ENCODE assay signal across 16 cellular contexts in genomic region chr11:110207089-110207488, GRCh38.
"Had no signal": no experiment of that assay in that cellular context is flagged by ENCODE, and none has a peak within 500 bp of the region (broad histone marks: within the 10 kb centered on the region; RNA-seq: fewer than 3 reads in every experiment).

No MANE protein-coding gene starts in this region.

- H3K36me3 ChIP-seq: breast epithelium, lower lobe of right lung, neural progenitor cell, pancreas, stomach, thoracic aorta had no signal

- DNase-seq: activated CD4-positive, alpha-beta T cell treated with anti-CD3 and anti-CD28 coated beads, Interleukin-2, amount 50 U/mL, for 48 hours; activated gamma-delta T cell; activated naive CD8-positive, alpha-beta T cell treated with anti-CD3 and anti-CD28 coated beads, Interleukin-2, amount 10 ng/mL, durations not matched to agents 7 days and 5 days; activated T-cell treated with anti-CD3 and anti-CD28 coated beads, Interleukin-2, amount 50 U/mL, for 4 hours; anterior cingulate cortex; endodermal cell; erythroblast; hypothalamus; lower lobe of right lung; pancreas; retina; stimulated activated CD4-positive, alpha-beta T cell treated with anti-CD3 and anti-CD28 coated beads, Interleukin-4, amount 100 ng/mL, for 24 hours; stomach had no signal

- H3K4me3 ChIP-seq: breast epithelium, lower lobe of right lung, neural progenitor cell, pancreas, stomach, thoracic aorta had no signal

- H3K4me2 ChIP-seq: neural progenitor cell had no signal

- H3K4me1 ChIP-seq: breast epithelium, lower lobe of right lung, pancreas had no signal

- H2AFZ ChIP-seq: neural progenitor cell had no signal

- H3K27ac ChIP-seq: breast epithelium, lower lobe of right lung, neural progenitor cell, pancreas, stomach, thoracic aorta had no signal

- H3K9me3 ChIP-seq: breast epithelium, lower lobe of right lung, pancreas, stomach, thoracic aorta had no signal

- H3K27me3 ChIP-seq: breast epithelium, neural progenitor cell, pancreas, stomach had no signal

- H3K9ac ChIP-seq: neural progenitor cell had no signal
